Comparison of ENCODE assay signal across 1 cellular context in the genomic region with DNA sequence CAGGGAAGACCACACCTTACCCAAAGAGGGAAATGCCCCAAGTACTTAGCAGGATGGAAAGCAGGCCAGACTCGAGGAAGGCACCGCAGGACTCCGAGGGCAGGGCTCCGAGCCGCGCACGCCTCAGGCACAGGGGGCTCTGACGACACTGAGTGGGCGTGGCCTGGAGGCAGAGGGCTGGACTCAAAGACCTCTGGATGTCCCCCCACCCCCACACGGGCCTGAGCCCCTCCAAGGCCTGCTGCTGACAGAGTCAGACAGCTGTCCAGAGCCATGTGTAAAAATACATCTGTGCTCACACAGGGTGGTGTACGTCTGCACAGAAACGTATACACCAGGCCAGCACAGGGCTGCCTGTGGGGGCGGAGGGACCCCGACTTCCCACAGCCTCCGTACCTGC.
TF ChIP-seq lines count a peak whose summit lies in the region.

No MANE protein-coding gene starts in this region.

TF ChIP-seq in K562, 482 proteins besides CTCF, POLR2A, EP300 and RAD21:
- peak; percentile 23; the same call in 1 of the 2 replicates for TF ChIP-seq CREB1 (IDR thresholded peaks at IDR 0.05)
- no peak for TF ChIP-seq CREB1 (CRISPR knock-in tag; IDR thresholded peaks at IDR 0.05)
- no peak for TF ChIP-seq HOXB6 (CRISPR knock-in tag; IDR thresholded peaks at IDR 0.05; ENCODE audit: borderline replicate concordance)
- TF ChIP-seq, protein P1, sequence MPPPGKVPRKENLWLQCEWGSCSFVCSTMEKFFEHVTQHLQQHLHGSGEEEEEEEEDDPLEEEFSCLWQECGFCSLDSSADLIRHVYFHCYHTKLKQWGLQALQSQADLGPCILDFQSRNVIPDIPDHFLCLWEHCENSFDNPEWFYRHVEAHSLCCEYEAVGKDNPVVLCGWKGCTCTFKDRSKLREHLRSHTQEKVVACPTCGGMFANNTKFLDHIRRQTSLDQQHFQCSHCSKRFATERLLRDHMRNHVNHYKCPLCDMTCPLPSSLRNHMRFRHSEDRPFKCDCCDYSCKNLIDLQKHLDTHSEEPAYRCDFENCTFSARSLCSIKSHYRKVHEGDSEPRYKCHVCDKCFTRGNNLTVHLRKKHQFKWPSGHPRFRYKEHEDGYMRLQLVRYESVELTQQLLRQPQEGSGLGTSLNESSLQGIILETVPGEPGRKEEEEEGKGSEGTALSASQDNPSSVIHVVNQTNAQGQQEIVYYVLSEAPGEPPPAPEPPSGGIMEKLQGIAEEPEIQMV (tag; conservative IDR thresholded peaks at IDR 0.05; ENCODE audit: low read depth) = no peak
- TF ChIP-seq NFIC (IDR thresholded peaks at IDR 0.05) = no peak
- TF ChIP-seq CREM (IDR thresholded peaks at IDR 0.05; ENCODE audit: low read depth) = 0 out of 2 replicates have a peak, but pooled peaks have one; percentile 17
- TF ChIP-seq ARHGAP35 (IDR thresholded peaks at IDR 0.05; ENCODE audit: partially characterized antibody) = no peak
- TF ChIP-seq MED1 (CRISPR knock-in tag; IDR thresholded peaks at IDR 0.05; ENCODE audit: borderline replicate concordance) = no peak
- TF ChIP-seq NRF1 (conservative IDR thresholded peaks at IDR 0.05 in 1 of 2, IDR thresholded peaks at IDR 0.05 in 1 of 2) = peak; percentile 53 to 66
- TF ChIP-seq RFX7 (CRISPR knock-in tag; IDR thresholded peaks at IDR 0.05) = no peak
- TF ChIP-seq SMC3 (conservative IDR thresholded peaks at IDR 0.05; ENCODE audit: insufficient read depth, low read depth, low read length) = no peak
- no peak for TF ChIP-seq RBM14 (IDR thresholded peaks at IDR 0.05; ENCODE audit: borderline replicate concordance, insufficient read depth, low read depth, low read length)
- no peak for TF ChIP-seq ATF7 (IDR thresholded peaks at IDR 0.05)
- TF ChIP-seq ZNF511 (CRISPR knock-in tag; IDR thresholded peaks at IDR 0.05) = no peak
- TF ChIP-seq ZNF41 (CRISPR knock-in tag; conservative IDR thresholded peaks at IDR 0.05) = no peak
- TF ChIP-seq FOXK2 (conservative IDR thresholded peaks at IDR 0.05 in 1 of 2, IDR thresholded peaks at IDR 0.05 in 1 of 2; ENCODE audit: low read depth in 2 of 2) = no peak
- TF ChIP-seq ILF3 (IDR thresholded peaks at IDR 0.05; ENCODE audit: borderline replicate concordance) = no peak
- no peak for TF ChIP-seq NR2F6 (CRISPR knock-in tag; IDR thresholded peaks at IDR 0.05)
- TF ChIP-seq ETV1 (tag; conservative IDR thresholded peaks at IDR 0.05; ENCODE audit: low read depth) = no peak
- TF ChIP-seq RBBP5 (IDR thresholded peaks at IDR 0.05; ENCODE audit: borderline replicate concordance, insufficient read depth, low read length, poor library complexity, severe bottlenecking) = peak; percentile 13
- no peak for TF ChIP-seq HMG20A (CRISPR knock-in tag; conservative IDR thresholded peaks at IDR 0.05)
- TF ChIP-seq ZNF134 (CRISPR knock-in tag; conservative IDR thresholded peaks at IDR 0.05) = no peak
- TF ChIP-seq E2F5 (CRISPR knock-in tag; IDR thresholded peaks at IDR 0.05) = no peak
- no peak for TF ChIP-seq PURB (CRISPR knock-in tag; IDR thresholded peaks at IDR 0.05; ENCODE audit: low read depth)
- no peak for TF ChIP-seq PTTG1 (tag; IDR thresholded peaks at IDR 0.05; ENCODE audit: low read depth)
- no peak for TF ChIP-seq SNRNP70 (optimal IDR thresholded peaks at IDR 0.05; ENCODE audit: low read depth, low read length)
- TF ChIP-seq BHLHE40 (IDR thresholded peaks at IDR 0.05; ENCODE audit: low read length) = 0 out of 2 replicates have a peak, but pooled peaks have one; percentile 10
- no peak for TF ChIP-seq CUX1 (CRISPR knock-in tag; IDR thresholded peaks at IDR 0.05)
- TF ChIP-seq GMEB1 (CRISPR knock-in tag; IDR thresholded peaks at IDR 0.05) = no peak
- peak; percentile 70 for TF ChIP-seq EGR1 (conservative IDR thresholded peaks at IDR 0.05)
- no peak for TF ChIP-seq SRSF9 (IDR thresholded peaks at IDR 0.05; ENCODE audit: borderline replicate concordance, low read depth, low read length)
- no peak for TF ChIP-seq HNRNPH1 (optimal IDR thresholded peaks at IDR 0.05; ENCODE audit: low read depth, low read length)
- TF ChIP-seq SP1 (CRISPR knock-in tag; IDR thresholded peaks at IDR 0.05) = peak; percentile 58; the same call in 1 of the 2 replicates
- TF ChIP-seq SIN3A (IDR thresholded peaks at IDR 0.05; ENCODE audit: borderline replicate concordance in 2 of 2, control insufficient read depth in 1 of 2, low read depth in 2 of 2, low read length in 2 of 2) = no peak
- TF ChIP-seq TAF7 (tag; IDR thresholded peaks at IDR 0.05) = no peak
- TF ChIP-seq SLC30A9 (CRISPR knock-in tag; IDR thresholded peaks at IDR 0.05) = no peak
- no peak for TF ChIP-seq ZNF232 (CRISPR knock-in tag; IDR thresholded peaks at IDR 0.05)
- TF ChIP-seq, protein P2, sequence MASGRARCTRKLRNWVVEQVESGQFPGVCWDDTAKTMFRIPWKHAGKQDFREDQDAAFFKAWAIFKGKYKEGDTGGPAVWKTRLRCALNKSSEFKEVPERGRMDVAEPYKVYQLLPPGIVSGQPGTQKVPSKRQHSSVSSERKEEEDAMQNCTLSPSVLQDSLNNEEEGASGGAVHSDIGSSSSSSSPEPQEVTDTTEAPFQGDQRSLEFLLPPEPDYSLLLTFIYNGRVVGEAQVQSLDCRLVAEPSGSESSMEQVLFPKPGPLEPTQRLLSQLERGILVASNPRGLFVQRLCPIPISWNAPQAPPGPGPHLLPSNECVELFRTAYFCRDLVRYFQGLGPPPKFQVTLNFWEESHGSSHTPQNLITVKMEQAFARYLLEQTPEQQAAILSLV (tag; IDR thresholded peaks at IDR 0.05) = no peak
- no peak for TF ChIP-seq NCOA2 (IDR thresholded peaks at IDR 0.05; ENCODE audit: partially characterized antibody in 2 of 2)
- TF ChIP-seq ARID1B (IDR thresholded peaks at IDR 0.05) = no peak
- TF ChIP-seq ZSCAN32 (CRISPR knock-in tag; IDR thresholded peaks at IDR 0.05) = no peak
- TF ChIP-seq ZNF24 (IDR thresholded peaks at IDR 0.05) = no peak
- TF ChIP-seq ZNF655 (CRISPR knock-in tag; IDR thresholded peaks at IDR 0.05) = no peak
- no peak for TF ChIP-seq ATF1 (CRISPR knock-in tag; IDR thresholded peaks at IDR 0.05)
- TF ChIP-seq ATF1 (tag; IDR thresholded peaks at IDR 0.05) = peak; percentile 38; the same call in 1 of the 2 replicates
- no peak for TF ChIP-seq CCNT2 (IDR thresholded peaks at IDR 0.05; ENCODE audit: borderline replicate concordance, extremely low read depth, insufficient read length, low read depth, low read length)
- TF ChIP-seq GTF2E2 (tag; IDR thresholded peaks at IDR 0.05) = no peak
- no peak for TF ChIP-seq ZNF263 (CRISPR knock-in tag; IDR thresholded peaks at IDR 0.05; ENCODE audit: borderline replicate concordance)
- no peak for TF ChIP-seq CBFA2T3 (IDR thresholded peaks at IDR 0.05)
- TF ChIP-seq, protein P3, sequence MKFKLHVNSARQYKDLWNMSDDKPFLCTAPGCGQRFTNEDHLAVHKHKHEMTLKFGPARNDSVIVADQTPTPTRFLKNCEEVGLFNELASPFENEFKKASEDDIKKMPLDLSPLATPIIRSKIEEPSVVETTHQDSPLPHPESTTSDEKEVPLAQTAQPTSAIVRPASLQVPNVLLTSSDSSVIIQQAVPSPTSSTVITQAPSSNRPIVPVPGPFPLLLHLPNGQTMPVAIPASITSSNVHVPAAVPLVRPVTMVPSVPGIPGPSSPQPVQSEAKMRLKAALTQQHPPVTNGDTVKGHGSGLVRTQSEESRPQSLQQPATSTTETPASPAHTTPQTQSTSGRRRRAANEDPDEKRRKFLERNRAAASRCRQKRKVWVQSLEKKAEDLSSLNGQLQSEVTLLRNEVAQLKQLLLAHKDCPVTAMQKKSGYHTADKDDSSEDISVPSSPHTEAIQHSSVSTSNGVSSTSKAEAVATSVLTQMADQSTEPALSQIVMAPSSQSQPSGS (CRISPR knock-in tag; IDR thresholded peaks at IDR 0.05) = no peak
- TF ChIP-seq KLF10 (CRISPR knock-in tag; IDR thresholded peaks at IDR 0.05) = no peak
- TF ChIP-seq HCFC1 (IDR thresholded peaks at IDR 0.05; ENCODE audit: low read depth, low read length) = no peak
